ENCODE assay signal across 19 cellular contexts in genomic region chr20:50429412-50429811, GRCh38.
"Had no signal": no experiment of that assay in that cellular context is flagged by ENCODE, and none has a peak within 500 bp of the region (broad histone marks: within the 10 kb centered on the region; RNA-seq: fewer than 3 reads in every experiment).

No MANE protein-coding gene starts in this region.

- H3K9me3 Mint-ChIP-seq: activated naive CD4-positive, alpha-beta T cell treated with anti-CD3 and anti-CD28 coated beads, Interleukin-2, amount 50 U/mL, for 24 hours; activated T-cell treated with anti-CD3 and anti-CD28 coated beads, Interleukin-2, amount 50 U/mL, for 72 hours; dendritic cell treated with granulocyte-macrophage colony-stimulating factor and Interleukin-4, amounts not matched to agents 40 ng/mL and 50 ng/mL, for 4 days; immature natural killer cell; naive thymus-derived CD8-positive, alpha-beta T cell; stimulated activated naive CD8-positive, alpha-beta T cell treated with anti-CD3 and anti-CD28 coated beads, Interleukin-15, amount 100 ng/mL, for 72 hours; type B pancreatic cell had no signal

- H3K36me3 Mint-ChIP-seq: activated naive CD4-positive, alpha-beta T cell treated with anti-CD3 and anti-CD28 coated beads, Interleukin-2, amount 50 U/mL, for 24 hours; immature natural killer cell; naive thymus-derived CD8-positive, alpha-beta T cell; type B pancreatic cell had no signal

- DNase-seq: activated CD4-positive, alpha-beta T cell treated with anti-CD3 and anti-CD28 coated beads, Interleukin-2, amount 50 U/mL, for 4 hours; activated effector memory CD4-positive, alpha-beta T cell treated with anti-CD3 and anti-CD28 coated beads, Interleukin-2, amount 50 U/mL, for 16 hours; activated T-cell treated with anti-CD3 and anti-CD28 coated beads, Interleukin-2, amount 50 U/mL, for 72 hours; effector memory CD4-positive, alpha-beta T cell; heart left ventricle; immature natural killer cell; naive thymus-derived CD8-positive, alpha-beta T cell; pancreas; retina; small intestine; stimulated activated CD4-positive, alpha-beta T cell treated with anti-CD3 and anti-CD28 coated beads, Interleukin-15, amount 100 ng/mL, for 24 hours; stimulated activated CD4-positive, alpha-beta T cell treated with anti-CD3 and anti-CD28 coated beads, Interleukin-2, amount 100 ng/mL, for 48 hours; stimulated activated naive CD8-positive, alpha-beta T cell treated with anti-CD3 and anti-CD28 coated beads, Interleukin-15, amount 100 ng/mL, for 72 hours; T1000 had no signal

- H3K4me3 Mint-ChIP-seq: activated naive CD4-positive, alpha-beta T cell treated with anti-CD3 and anti-CD28 coated beads, Interleukin-2, amount 50 U/mL, for 24 hours; activated T-cell treated with anti-CD3 and anti-CD28 coated beads, Interleukin-2, amount 50 U/mL, for 72 hours; dendritic cell treated with granulocyte-macrophage colony-stimulating factor and Interleukin-4, amounts not matched to agents 40 ng/mL and 50 ng/mL, for 4 days; immature natural killer cell; naive thymus-derived CD8-positive, alpha-beta T cell; stimulated activated naive CD8-positive, alpha-beta T cell treated with anti-CD3 and anti-CD28 coated beads, Interleukin-15, amount 100 ng/mL, for 72 hours; type B pancreatic cell had no signal

- H3K27ac ChIP-seq: gastroesophageal sphincter, heart left ventricle, neutrophil, pancreas had no signal

- H3K27me3 ChIP-seq: gastroesophageal sphincter, heart left ventricle, pancreas had no signal

- H3K27me3 Mint-ChIP-seq: type B pancreatic cell had no signal

- H3K4me1 Mint-ChIP-seq: activated naive CD4-positive, alpha-beta T cell treated with anti-CD3 and anti-CD28 coated beads, Interleukin-2, amount 50 U/mL, for 24 hours; immature natural killer cell; naive thymus-derived CD8-positive, alpha-beta T cell had no signal

- H3K4me3 ChIP-seq: gastroesophageal sphincter, heart left ventricle, pancreas had no signal

- H3K27ac Mint-ChIP-seq: activated naive CD4-positive, alpha-beta T cell treated with anti-CD3 and anti-CD28 coated beads, Interleukin-2, amount 50 U/mL, for 24 hours; activated T-cell treated with anti-CD3 and anti-CD28 coated beads, Interleukin-2, amount 50 U/mL, for 72 hours; dendritic cell treated with granulocyte-macrophage colony-stimulating factor and Interleukin-4, amounts not matched to agents 40 ng/mL and 50 ng/mL, for 4 days; naive thymus-derived CD8-positive, alpha-beta T cell; type B pancreatic cell had no signal

- H3K9me3 ChIP-seq: gastroesophageal sphincter, heart left ventricle, neutrophil, pancreas had no signal

- H3K36me3 ChIP-seq: gastroesophageal sphincter, heart left ventricle, neutrophil, pancreas had no signal

- ATAC-seq: activated T-cell treated with anti-CD3 and anti-CD28 coated beads, Interleukin-2, amount 50 U/mL, for 72 hours; gastroesophageal sphincter; heart left ventricle; naive thymus-derived CD8-positive, alpha-beta T cell; pancreas; stimulated activated naive CD8-positive, alpha-beta T cell treated with anti-CD3 and anti-CD28 coated beads, Interleukin-15, amount 100 ng/mL, for 72 hours had no signal
